1 cellular context compared by ENCODE assay signal in genomic region chr13:100175078-100175802, GRCh38.
A peak's percentile ranks its signal among the peaks of the same experiment; 100 is the strongest.
TF ChIP-seq lines count a peak whose summit lies in the region.

No MANE protein-coding gene starts in this region.

TF ChIP-seq in GM12878, 131 proteins besides CTCF, POLR2A, EP300 and RAD21:
- TF ChIP-seq RUNX3 (IDR thresholded peaks at IDR 0.05; ENCODE audit: low read length): no peak
- TF ChIP-seq ATF7 (IDR thresholded peaks at IDR 0.05; ENCODE audit: low read depth): 0 out of 2 replicates have a peak, but pooled peaks have one; percentile 12
- no peak for TF ChIP-seq TCF3 (IDR thresholded peaks at IDR 0.05; ENCODE audit: borderline replicate concordance, insufficient read depth, low read depth, low read length)
- TF ChIP-seq IKZF1 (conservative IDR thresholded peaks at IDR 0.05): no peak
- TF ChIP-seq MEF2B (IDR thresholded peaks at IDR 0.05; ENCODE audit: partially characterized antibody, poor library complexity, severe bottlenecking): no peak
- TF ChIP-seq SMC3 (IDR thresholded peaks at IDR 0.05; ENCODE audit: borderline replicate concordance, low read length): no peak
- no peak for TF ChIP-seq USF2 (IDR thresholded peaks at IDR 0.05; ENCODE audit: borderline replicate concordance, low read depth, low read length)
- peak in 1 of 2 experiments; percentile 33; a peak in 1 of 4 replicates for TF ChIP-seq IKZF2 (IDR thresholded peaks at IDR 0.05)
- TF ChIP-seq MTA2 (IDR thresholded peaks at IDR 0.05; ENCODE audit: low read depth): peak; percentile 88
- peak; percentile 87 for TF ChIP-seq BCL11A (IDR thresholded peaks at IDR 0.05; ENCODE audit: low read depth, low read length)
- TF ChIP-seq KDM1A (IDR thresholded peaks at IDR 0.05; ENCODE audit: borderline replicate concordance): no peak
- TF ChIP-seq BHLHE40 (IDR thresholded peaks at IDR 0.05; ENCODE audit: borderline replicate concordance in 1 of 2, low read depth in 2 of 2, low read length in 1 of 2): peak; percentile 63 to 70
TF ChIP-seq in GM12878: peak in this region for 5.
